In genomic region chr21:44449473-44450363, GRCh38 we compare ENCODE assay signal across 16 cellular contexts. TPM values are rescaled to one million over a fixed set of nuclear protein-coding genes. Genes with fewer than 3 reads are reported as not detected.
DNase-seq lines count a peak whose midpoint lies in the region; ATAC-seq, FAIRE-seq and TF ChIP-seq lines count a peak whose summit lies in the region.
"Had no signal": no experiment of that assay in that cellular context is flagged by ENCODE, and none has a peak within 500 bp of the region (broad histone marks: within the 10 kb centered on the region; RNA-seq: fewer than 3 reads in every experiment).

No MANE protein-coding gene starts in this region.

- intact Hi-C loops in MCF 10A (cut with micrococcal nuclease) (no loop called here), HepG2 (cut with micrococcal nuclease; ENCODE audit: unreplicated experiment) (no loop called here)

- no peak for TF ChIP-seq RAD21 in HepG2 (CRISPR knock-in tag; IDR thresholded peaks at IDR 0.05)

- POLR2A ChIA-PET in MCF 10A (lab: Yijun Ruan, JAX) (no interaction called here), HepG2 (lab: Yijun Ruan, JAX) (interaction anchor here (0.6 to 2.5 kb wide), 4 partner anchors 8 to 111 kb away, joined by 3 to 9 read pairs (median 5); no protein-coding TSS in a partner anchor)

- H3K27ac ChIP-seq in HepG2 (ENCODE audit: extremely low read length, insufficient read depth, low read length) (no peak overlapping the region), suprapubic skin (no peak overlapping the region)
- H3K27ac ChIP-seq: hepatocyte, KMS-11, psoas muscle had no signal

- H3K4me3 ChIP-seq in HepG2 (replicated peaks in 1 of 3; ENCODE audit: insufficient read depth in 1 of 3, low read depth in 2 of 3, low read length in 3 of 3) (peak overlapping the region in 1 of 3 experiments; percentile 49; a peak in 1 of 6 replicates), suprapubic skin (no peak overlapping the region)
- H3K4me3 ChIP-seq: hepatocyte, psoas muscle had no signal

- no peak overlapping the region for H3K27ac Mint-ChIP-seq in MCF 10A (ENCODE audit: low read depth, unreplicated experiment)
- H3K27ac Mint-ChIP-seq: activated naive CD4-positive, alpha-beta T cell treated with anti-CD3 and anti-CD28 coated beads, Interleukin-2, amount 50 U/mL, for 72 hours; T-cell had no signal

- in situ Hi-C loops in T47D (cut with HindIII; ENCODE audit: low pct_unique_long_range_greater_than_20kb, low sequenced_read_pairs) (no loop called here), HepG2 (cut with HindIII; ENCODE audit: extremely low pct_ligation_motif_present, low pct_unique_long_range_greater_than_20kb) (no loop called here)

- H3K27me3 Mint-ChIP-seq in MCF 10A (ENCODE audit: insufficient read depth, unreplicated experiment), result peaks cover 73% of the 10 kb centered on the region

- BruUV-seq in MCF 10A (replicated peaks; lab: Mats Ljungman, UMichigan) (no TSS peak), HepG2 (replicated peaks; lab: Mats Ljungman, UMichigan) (no TSS peak)

- TF ChIP-seq CTCF in MCF 10A (IDR thresholded peaks at IDR 0.05; ENCODE audit: unreplicated experiment), result no peak
- TF ChIP-seq CTCF in HepG2 (CRISPR knock-in tag; IDR thresholded peaks at IDR 0.05), result 0 out of 2 replicates have a peak, but pooled peaks have one; percentile 5
- TF ChIP-seq CTCF in suprapubic skin (IDR thresholded peaks at IDR 0.05), result no peak

- H3K27me3 ChIP-seq in HepG2 (ENCODE audit: control insufficient read depth in 1 of 2, insufficient read depth in 2 of 2, low read length in 2 of 2) (no peaks in the 10 kb centered on the region; a peak in 2 of 5 replicates), suprapubic skin (peaks cover 33% of the 10 kb centered on the region)
- H3K27me3 ChIP-seq: hepatocyte had no signal

- H3K9me3 ChIP-seq in HepG2 (ENCODE audit: low read length) (no peaks in the 10 kb centered on the region), suprapubic skin (no peaks in the 10 kb centered on the region)

- peak; percentile 29 to 42 for DNase-seq in T47D (ENCODE audit: low read depth in 1 of 2, low spot score in 1 of 2)
- no peak for DNase-seq in MCF 10A (ENCODE audit: unreplicated experiment)
- peak; percentile 56 for DNase-seq in SK-N-DZ (ENCODE audit: low spot score)
- no peak for DNase-seq in HepG2 (ENCODE audit: low spot score)
- DNase-seq in suprapubic skin (ENCODE audit: low spot score in 2 of 2), result peak; percentile 35 to 46
- no peak for DNase-seq in DMS114 treated with DMSO at 0.1 percent for 48 hours (lab: John Stamatoyannopoulos, UW; ENCODE audit: unreplicated experiment)
- DNase-seq: effector CD4-positive, alpha-beta T cell; NCI-H1417; T-cell had no signal

- no peak overlapping the region for H2AFZ ChIP-seq in HepG2 (ENCODE audit: low read length)
- H2AFZ ChIP-seq: hepatocyte had no signal

- ATAC-seq in HepG2, result peak; percentile 63
- no peak for ATAC-seq in HG03175 (IDR thresholded peaks at IDR 0.05; ENCODE audit: unreplicated experiment)
- no peak for ATAC-seq in GM21447 (IDR thresholded peaks at IDR 0.05; ENCODE audit: unreplicated experiment)
- ATAC-seq: activated naive CD4-positive, alpha-beta T cell treated with anti-CD3 and anti-CD28 coated beads, Interleukin-2, amount 50 U/mL, for 72 hours; psoas muscle; T-cell had no signal

- WGBS in HepG2 (ENCODE audit: low lambda C conversion rate), result 19% methylated on average over 18 of the region's 28 CpGs
- 53% methylated on average over 22 of the region's 28 CpGs for WGBS in suprapubic skin

- no peaks in the 10 kb centered on the region for H3K79me2 ChIP-seq in HepG2 (ENCODE audit: insufficient read depth, low read length)
- H3K79me2 ChIP-seq: hepatocyte had no signal

- no peaks in the 10 kb centered on the region for H3K4me1 Mint-ChIP-seq in MCF 10A (ENCODE audit: insufficient read depth, unreplicated experiment)

- CTCF ChIA-PET in MCF 10A (lab: Yijun Ruan, JAX), result no interaction called here
- CTCF ChIA-PET in HepG2 (lab: Yijun Ruan, JAX; ENCODE audit: low intra/inter-chr PET ratio, low total read pairs), result no interaction called here

- H3K4me3 Mint-ChIP-seq in MCF 10A (ENCODE audit: unreplicated experiment), result no peak overlapping the region
- H3K4me3 Mint-ChIP-seq: T-cell had no signal

- no peak for FAIRE-seq in HepG2 (lab: Jason Lieb, UNC)
- FAIRE-seq: D721Med had no signal

- no peaks in the 10 kb centered on the region for H3K36me3 Mint-ChIP-seq in MCF 10A (ENCODE audit: insufficient read depth, unreplicated experiment)
- H3K36me3 Mint-ChIP-seq: activated naive CD4-positive, alpha-beta T cell treated with anti-CD3 and anti-CD28 coated beads, Interleukin-2, amount 50 U/mL, for 72 hours; T-cell had no signal

- H4K20me1 ChIP-seq in HepG2 (ENCODE audit: insufficient read depth, low read length), result no peaks in the 10 kb centered on the region

- H3K36me3 ChIP-seq in HepG2 (replicated peaks in 1 of 2; ENCODE audit: control insufficient read depth in 1 of 2, insufficient read depth in 2 of 2, low read length in 2 of 2) (no peaks in the 10 kb centered on the region), suprapubic skin (no peaks in the 10 kb centered on the region)

- no peak for TF ChIP-seq EP300 in HepG2 (IDR thresholded peaks at IDR 0.05; ENCODE audit: low read depth in 2 of 2, low read length in 2 of 2)
- no peak for TF ChIP-seq EP300 in HepG2 (CRISPR knock-in tag; IDR thresholded peaks at IDR 0.05; ENCODE audit: borderline replicate concordance)
- no peak for TF ChIP-seq EP300 in suprapubic skin (IDR thresholded peaks at IDR 0.05)

- no peak for TF ChIP-seq POLR2A in HepG2 (IDR thresholded peaks at IDR 0.05; ENCODE audit: insufficient read depth in 1 of 2, low read depth in 2 of 2, low read length in 2 of 2)
- TF ChIP-seq POLR2A in suprapubic skin (IDR thresholded peaks at IDR 0.05), result no peak

- H3K4me1 ChIP-seq in HepG2 (ENCODE audit: insufficient read depth, low read length), result peaks cover 35% of the 10 kb centered on the region
- no peaks in the 10 kb centered on the region for H3K4me1 ChIP-seq in suprapubic skin
- H3K4me1 ChIP-seq: psoas muscle had no signal

- H3K9ac ChIP-seq in HepG2 (ENCODE audit: insufficient read depth, low read depth, low read length), result no peak overlapping the region
- H3K9ac ChIP-seq: KMS-11 had no signal

- H3K9me3 Mint-ChIP-seq in MCF 10A (ENCODE audit: unreplicated experiment), result peaks cover 20% of the 10 kb centered on the region

- peak overlapping the region; percentile 79 for H3K4me2 ChIP-seq in HepG2 (ENCODE audit: low read depth, low read length)
- H3K4me2 ChIP-seq: hepatocyte, KMS-11 had no signal

TF ChIP-seq in HepG2, 621 proteins besides CTCF, POLR2A, EP300 and RAD21 (continues in another document):
- TF ChIP-seq, protein P1, sequence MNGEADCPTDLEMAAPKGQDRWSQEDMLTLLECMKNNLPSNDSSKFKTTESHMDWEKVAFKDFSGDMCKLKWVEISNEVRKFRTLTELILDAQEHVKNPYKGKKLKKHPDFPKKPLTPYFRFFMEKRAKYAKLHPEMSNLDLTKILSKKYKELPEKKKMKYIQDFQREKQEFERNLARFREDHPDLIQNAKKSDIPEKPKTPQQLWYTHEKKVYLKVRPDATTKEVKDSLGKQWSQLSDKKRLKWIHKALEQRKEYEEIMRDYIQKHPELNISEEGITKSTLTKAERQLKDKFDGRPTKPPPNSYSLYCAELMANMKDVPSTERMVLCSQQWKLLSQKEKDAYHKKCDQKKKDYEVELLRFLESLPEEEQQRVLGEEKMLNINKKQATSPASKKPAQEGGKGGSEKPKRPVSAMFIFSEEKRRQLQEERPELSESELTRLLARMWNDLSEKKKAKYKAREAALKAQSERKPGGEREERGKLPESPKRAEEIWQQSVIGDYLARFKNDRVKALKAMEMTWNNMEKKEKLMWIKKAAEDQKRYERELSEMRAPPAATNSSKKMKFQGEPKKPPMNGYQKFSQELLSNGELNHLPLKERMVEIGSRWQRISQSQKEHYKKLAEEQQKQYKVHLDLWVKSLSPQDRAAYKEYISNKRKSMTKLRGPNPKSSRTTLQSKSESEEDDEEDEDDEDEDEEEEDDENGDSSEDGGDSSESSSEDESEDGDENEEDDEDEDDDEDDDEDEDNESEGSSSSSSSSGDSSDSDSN (CRISPR knock-in tag; IDR thresholded peaks at IDR 0.05), result 0 out of 2 replicates have a peak, but pooled peaks have one; percentile 16

RNA-seq across cellular contexts. Expression of gene LRRC3, which starts 5.6 kb away (rescaled TPM):
- total RNA-seq in MCF 10A (2022) (not detected in 2 replicates), HepG2 (2016; rRNA removed; fragmentation: Illumina TruSeq; extraction: Trizol) (3.9 and 4.8 TPM in 2 replicates), suprapubic skin (1 to 10 TPM; 3.9 to 6.2 (median 4.7) TPM)
- 0.01 and 0.09 TPM in 2 replicates for polyA plus RNA-seq in SK-N-DZ (2014; cell fraction: cytosol; rRNA removed)
- 0.09 TPM in 1 of 2 replicates, not detected in the other for polyA plus RNA-seq in SK-N-DZ (2014; cell fraction: nucleus; rRNA removed)
- 0.97 and 1.1 TPM in 2 replicates for total RNA-seq in HepG2 (2016; cell fraction: cytosol; rRNA removed; fragmentation: Illumina TruSeq; extraction: Trizol; ENCODE audit: low read depth)
- total RNA-seq in HepG2 (2016; cell fraction: insoluble cytoplasmic fraction; rRNA removed; fragmentation: Illumina TruSeq; extraction: Trizol), result 3.1 and 4.8 TPM in 2 replicates
- 3.5 and 4.4 TPM in 2 replicates for total RNA-seq in HepG2 (2016; cell fraction: membrane; rRNA removed; fragmentation: Illumina TruSeq; extraction: Trizol)
- total RNA-seq in HepG2 (2016; cell fraction: nucleus; rRNA removed; fragmentation: Illumina TruSeq; extraction: Trizol), result 5.2 and 5.7 TPM in 2 replicates
- polyA plus RNA-seq in HepG2 (2011; rRNA removed), result 16.5 and 24.3 TPM in 2 replicates
- polyA plus RNA-seq in HepG2 (2011; cell fraction: cytosol; rRNA removed), result 17.5 and 19.8 TPM in 2 replicates
- polyA plus RNA-seq in HepG2 (2011; cell fraction: nucleus; rRNA removed), result 25.9 and 31.8 TPM in 2 replicates
- 24.1 and 27.1 TPM in 2 replicates for polyA plus RNA-seq in HepG2 (2012)
- 0.99 and 1.3 TPM in 2 replicates for polyA plus RNA-seq in HepG2 (2016; cell fraction: cytosol; fragmentation: Illumina TruSeq; extraction: Trizol; ENCODE audit: low read depth)
- polyA plus RNA-seq in HepG2 (2016; cell fraction: insoluble cytoplasmic fraction; fragmentation: Illumina TruSeq; extraction: Trizol; ENCODE audit: low read depth), result 4.4 and 5.5 TPM in 2 replicates
- 2.9 and 3.4 TPM in 2 replicates for polyA plus RNA-seq in HepG2 (2016; cell fraction: membrane; fragmentation: Illumina TruSeq; extraction: Trizol; ENCODE audit: low read depth)
- polyA plus RNA-seq in HepG2 (2016; cell fraction: nucleus; fragmentation: Illumina TruSeq; extraction: Trizol; ENCODE audit: insufficient read depth, low read depth), result 10.0 TPM in 2 replicates
- 3.8 and 34.5 TPM in 2 replicates for polyA minus RNA-seq in HepG2 (2011; rRNA and poly(A)+ RNA removed; ENCODE audit: low replicate concordance)
- 16.0 and 20.9 TPM in 2 replicates for polyA minus RNA-seq in HepG2 (2011; cell fraction: cytosol; rRNA and poly(A)+ RNA removed)
- polyA minus RNA-seq in HepG2 (2011; cell fraction: nucleus; rRNA and poly(A)+ RNA removed), result 10.4 and 13.4 TPM in 2 replicates

Comparison
In these comparisons a context has a peak if more than half of its experiments do, and no peak if none do; other contexts are left out.
1. DNase-seq: peak in T47D (2 of 2), SK-N-DZ (single experiment) and suprapubic skin (2 of 2); none in MCF 10A (single experiment), HepG2 (single experiment) and DMS114 treated with DMSO at 0.1 percent for 48 hours (single experiment).